In genomic region chr3:150703756-150704344, GRCh38 we compare ENCODE assay signal across 8 cellular contexts. TPM values are rescaled to one million over a fixed set of nuclear protein-coding genes. Genes with fewer than 3 reads are reported as not detected.
DNase-seq lines count a peak whose midpoint lies in the region; ATAC-seq and TF ChIP-seq lines count a peak whose summit lies in the region.

TSS of gene ERICH6 (minus strand) at chr3:150703920. CDS start at chr3:150703898, 22 bp downstream.

- peaks cover 3% of the 10 kb centered on the region for H3K27me3 Mint-ChIP-seq in neural crest cell (ENCODE audit: low read depth)

- DNase-seq in ELR (ENCODE audit: low read depth) (peak; percentile 93), GOT3 (lab: John Stamatoyannopoulos, UW) (peak; percentile 92), LHCN-M2 (ENCODE audit: low read depth) (peak; percentile 87), RWPE2 (ENCODE audit: low spot score) (peak; percentile 89), foreskin fibroblast (peak; percentile 87 to 96), neural crest cell (ENCODE audit: low read depth, low spot score) (peak; percentile 83)
- peak; percentile 91 for DNase-seq in activated effector memory CD4-positive, alpha-beta T cell treated with anti-CD3 and anti-CD28 coated beads, Interleukin-2, amount 50 U/mL, for 16 hours

- peak within 1 kb of the TSS; percentile 26 for H3K27ac ChIP-seq in RWPE2 (ENCODE audit: poor library complexity, severe bottlenecking)
- H3K27ac ChIP-seq in stomach smooth muscle (ENCODE audit: low read length): peak within 1 kb of the TSS; percentile 55

- H3K9me3 ChIP-seq in RWPE2 (ENCODE audit: severe bottlenecking): peaks cover 3% of the 10 kb centered on the region
- H3K9me3 ChIP-seq in stomach smooth muscle (ENCODE audit: control insufficient read depth in 2 of 2, low read length in 2 of 2): no peaks in the 10 kb centered on the region

- peak; percentile 99 for ATAC-seq in RWPE2 (ENCODE audit: low read depth)

- TF ChIP-seq CTCF in RWPE2 (IDR thresholded peaks at IDR 0.05; ENCODE audit: poor library complexity, severe bottlenecking) (no peak), foreskin fibroblast (IDR thresholded peaks at IDR 0.05; ENCODE audit: low read depth, low read length) (no peak), neural crest cell (conservative IDR thresholded peaks at IDR 0.05) (peak; percentile 41)

- H3K9ac ChIP-seq in stomach smooth muscle (ENCODE audit: low read length in 2 of 2): peak within 1 kb of the TSS; percentile 92 to 93

- H3K4me3 Mint-ChIP-seq in neural crest cell: peak within 1 kb of the TSS; percentile 98

- H3K27ac Mint-ChIP-seq in neural crest cell (ENCODE audit: unreplicated experiment): peak within 1 kb of the TSS; percentile 98

- H3K27me3 ChIP-seq in RWPE2 (ENCODE audit: insufficient read depth, poor library complexity, severe bottlenecking) (no peaks in the 10 kb centered on the region), stomach smooth muscle (ENCODE audit: control insufficient read depth in 1 of 2, insufficient read depth in 2 of 2, low read length in 2 of 2) (no peaks in the 10 kb centered on the region)

- peaks cover 9% of the 10 kb centered on the region for H3K36me3 Mint-ChIP-seq in neural crest cell (ENCODE audit: low read depth)

- no peaks in the 10 kb centered on the region for H3K36me3 ChIP-seq in RWPE2 (ENCODE audit: low read depth)
- peaks cover 0 to 2% of the 10 kb centered on the region in 2 donors for H3K36me3 ChIP-seq in stomach smooth muscle (ENCODE audit: control insufficient read depth in 2 of 2, insufficient read depth in 2 of 2, low read length in 2 of 2)

- peaks cover 2% of the 10 kb centered on the region for H3K9me3 Mint-ChIP-seq in neural crest cell

- H3K4me1 ChIP-seq in RWPE2 (ENCODE audit: insufficient read depth, poor library complexity, severe bottlenecking): peaks cover 2% of the 10 kb centered on the region
- H3K4me1 ChIP-seq in stomach smooth muscle (ENCODE audit: control insufficient read depth, insufficient read depth, low read length): peaks cover 7% of the 10 kb centered on the region

- H3K4me3 ChIP-seq in RWPE2 (ENCODE audit: severe bottlenecking) (peak within 1 kb of the TSS; percentile 47), foreskin fibroblast (ENCODE audit: low read depth in 1 of 2, low read length in 2 of 2) (peak within 1 kb of the TSS; percentile 73 to 75), stomach smooth muscle (ENCODE audit: low read length in 2 of 2) (peak within 1 kb of the TSS; percentile 84 to 93)

- peaks cover 9% of the 10 kb centered on the region for H3K4me1 Mint-ChIP-seq in neural crest cell

RNA-seq across cellular contexts. Expression of gene ERICH6, which starts in this region (rescaled TPM):
- 0.11 and 0.38 TPM in 2 replicates for total RNA-seq in LHCN-M2 (2014; rRNA removed)
- polyA plus RNA-seq in LHCN-M2 (2012): 0.07 TPM
- total RNA-seq in neural crest cell: 0.40 and 0.57 TPM in 2 replicates

Comparison
In these comparisons a context has a peak if more than half of its experiments do, and no peak if none do; other contexts are left out.
1. Peak in every context shown above with its lines: DNase-seq, ATAC-seq, H3K4me3 ChIP-seq and H3K27ac ChIP-seq.
2. Peak in DNase-seq in LHCN-M2; RNA of the gene not detected or under 1 TPM.
3. Peak in DNase-seq in neural crest cell; RNA of the gene not detected or under 1 TPM.